1 cellular context compared by ENCODE assay signal in genomic region chr5:159119842-159120241, GRCh38. TPM values are rescaled to one million over a fixed set of nuclear protein-coding genes. Genes with fewer than 3 reads are reported as not detected.
"Had no signal": no experiment of that assay in that cellular context is flagged by ENCODE, and none has a peak within 500 bp of the region (broad histone marks: within the 10 kb centered on the region; RNA-seq: fewer than 3 reads in every experiment).

No MANE protein-coding gene starts in this region.

RNA-seq across cellular contexts. Expression of gene EBF1, which starts 20.1 kb away (rescaled TPM):
- total RNA-seq: bronchial epithelial cell had no signal
